In the genomic region with DNA sequence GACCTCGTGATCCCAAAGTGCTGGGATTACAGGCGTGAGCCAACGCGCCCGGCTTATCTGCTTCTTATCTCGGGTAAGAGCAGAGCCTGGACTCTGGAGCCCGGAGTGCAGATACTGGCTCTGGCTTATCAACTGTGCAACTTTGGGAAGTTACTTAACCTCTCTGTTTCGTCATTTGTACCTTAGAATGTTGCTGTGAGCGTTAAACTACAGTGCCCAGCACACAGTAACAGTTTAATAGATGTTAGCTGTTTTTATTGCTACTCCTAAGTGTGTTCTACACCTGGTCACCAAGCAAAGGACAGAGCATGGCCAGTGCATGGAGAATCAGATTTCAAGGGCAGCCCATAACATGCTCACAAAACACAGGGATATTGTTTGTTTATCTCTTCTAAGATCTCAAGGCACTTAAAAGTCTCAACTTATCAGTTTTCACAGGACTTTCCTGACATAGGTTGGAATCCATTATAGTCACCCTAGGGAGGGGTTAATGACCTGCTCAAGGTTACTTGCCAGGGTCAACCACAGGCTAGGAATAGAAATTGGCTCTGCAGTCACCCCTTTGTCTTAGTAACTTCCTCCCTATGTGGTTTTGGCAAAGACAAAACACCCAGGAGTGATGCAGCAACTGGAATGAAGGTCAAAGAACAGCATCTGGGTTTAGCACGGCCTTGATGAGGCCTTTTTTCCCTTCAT, we compare ENCODE assay signal across 1 cellular context.
TF ChIP-seq lines count a peak whose summit lies in the region.

No MANE protein-coding gene starts in this region.

TF ChIP-seq in HepG2, 621 proteins besides CTCF, POLR2A, EP300 and RAD21 (continued from another document):
- TF ChIP-seq TGIF2 (CRISPR knock-in tag; IDR thresholded peaks at IDR 0.05) = 0 out of 2 replicates have a peak, but pooled peaks have one; percentile 69
- peak; percentile 22; the same call in 1 of the 2 replicates for TF ChIP-seq GABPB1 (CRISPR knock-in tag; IDR thresholded peaks at IDR 0.05)
- TF ChIP-seq ZNF451 (CRISPR knock-in tag; IDR thresholded peaks at IDR 0.05) = no peak
- no peak for TF ChIP-seq FOXP1 (IDR thresholded peaks at IDR 0.05)
- TF ChIP-seq FOXP1 (CRISPR knock-in tag; IDR thresholded peaks at IDR 0.05) = peak; percentile 37; the same call in 1 of the 2 replicates
- TF ChIP-seq, protein P1, sequence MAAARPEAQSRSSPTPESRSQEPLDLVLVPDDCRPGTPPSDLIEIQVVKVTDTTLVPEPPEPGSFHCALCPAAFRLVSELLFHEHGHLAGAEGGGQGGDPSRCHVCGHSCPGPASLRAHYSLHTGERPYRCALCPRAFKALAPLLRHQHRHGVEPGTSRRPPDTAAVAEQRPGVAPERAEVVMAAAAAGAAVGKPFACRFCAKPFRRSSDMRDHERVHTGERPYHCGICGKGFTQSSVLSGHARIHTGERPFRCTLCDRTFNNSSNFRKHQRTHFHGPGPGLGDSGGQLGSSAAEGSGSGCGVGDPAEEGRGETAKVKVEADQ (CRISPR knock-in tag; IDR thresholded peaks at IDR 0.05; ENCODE audit: borderline replicate concordance) = no peak
- no peak for TF ChIP-seq ZNF644 (CRISPR knock-in tag; IDR thresholded peaks at IDR 0.05; ENCODE audit: low read depth)
- TF ChIP-seq RBAK (CRISPR knock-in tag; IDR thresholded peaks at IDR 0.05) = no peak
- TF ChIP-seq, protein P2, sequence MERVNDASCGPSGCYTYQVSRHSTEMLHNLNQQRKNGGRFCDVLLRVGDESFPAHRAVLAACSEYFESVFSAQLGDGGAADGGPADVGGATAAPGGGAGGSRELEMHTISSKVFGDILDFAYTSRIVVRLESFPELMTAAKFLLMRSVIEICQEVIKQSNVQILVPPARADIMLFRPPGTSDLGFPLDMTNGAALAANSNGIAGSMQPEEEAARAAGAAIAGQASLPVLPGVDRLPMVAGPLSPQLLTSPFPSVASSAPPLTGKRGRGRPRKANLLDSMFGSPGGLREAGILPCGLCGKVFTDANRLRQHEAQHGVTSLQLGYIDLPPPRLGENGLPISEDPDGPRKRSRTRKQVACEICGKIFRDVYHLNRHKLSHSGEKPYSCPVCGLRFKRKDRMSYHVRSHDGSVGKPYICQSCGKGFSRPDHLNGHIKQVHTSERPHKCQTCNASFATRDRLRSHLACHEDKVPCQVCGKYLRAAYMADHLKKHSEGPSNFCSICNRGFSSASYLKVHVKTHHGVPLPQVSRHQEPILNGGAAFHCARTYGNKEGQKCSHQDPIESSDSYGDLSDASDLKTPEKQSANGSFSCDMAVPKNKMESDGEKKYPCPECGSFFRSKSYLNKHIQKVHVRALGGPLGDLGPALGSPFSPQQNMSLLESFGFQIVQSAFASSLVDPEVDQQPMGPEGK (CRISPR knock-in tag; IDR thresholded peaks at IDR 0.05) = 0 out of 2 replicates have a peak, but pooled peaks have one; percentile 14
- TF ChIP-seq KAT7 (CRISPR knock-in tag; IDR thresholded peaks at IDR 0.05; ENCODE audit: borderline replicate concordance) = no peak
- no peak for TF ChIP-seq ZBED4 (CRISPR knock-in tag; IDR thresholded peaks at IDR 0.05; ENCODE audit: borderline replicate concordance)
- peak; percentile 36 for TF ChIP-seq CEBPG (CRISPR knock-in tag; IDR thresholded peaks at IDR 0.05)
- TF ChIP-seq HDAC1 (CRISPR knock-in tag; IDR thresholded peaks at IDR 0.05) = peak; percentile 20; the same call in 1 of the 2 replicates
- no peak for TF ChIP-seq ZKSCAN5 (CRISPR knock-in tag; IDR thresholded peaks at IDR 0.05)
- no peak for TF ChIP-seq ZSCAN9 (CRISPR knock-in tag; IDR thresholded peaks at IDR 0.05; ENCODE audit: borderline replicate concordance)
- TF ChIP-seq ETV5 (CRISPR knock-in tag; IDR thresholded peaks at IDR 0.05; ENCODE audit: borderline replicate concordance) = peak; percentile 72; the same call in 1 of the 2 replicates
- peak; percentile 81 for TF ChIP-seq GATAD2A (CRISPR knock-in tag; IDR thresholded peaks at IDR 0.05)
- no peak for TF ChIP-seq ZBTB7B (CRISPR knock-in tag; IDR thresholded peaks at IDR 0.05)
- TF ChIP-seq TP53 (CRISPR knock-in tag; conservative IDR thresholded peaks at IDR 0.05) = no peak
- peak; percentile 42; the same call in 1 of the 2 replicates for TF ChIP-seq GMEB1 (CRISPR knock-in tag; IDR thresholded peaks at IDR 0.05; ENCODE audit: borderline replicate concordance)
- TF ChIP-seq SIX4 (CRISPR knock-in tag; IDR thresholded peaks at IDR 0.05) = peak; percentile 67; the same call in 1 of the 2 replicates
- peak; percentile 74 for TF ChIP-seq TBX2 (CRISPR knock-in tag; IDR thresholded peaks at IDR 0.05; ENCODE audit: borderline replicate concordance)
- peak; percentile 36; the same call in 1 of the 2 replicates for TF ChIP-seq UBTF (CRISPR knock-in tag; IDR thresholded peaks at IDR 0.05)
- TF ChIP-seq, protein P3, sequence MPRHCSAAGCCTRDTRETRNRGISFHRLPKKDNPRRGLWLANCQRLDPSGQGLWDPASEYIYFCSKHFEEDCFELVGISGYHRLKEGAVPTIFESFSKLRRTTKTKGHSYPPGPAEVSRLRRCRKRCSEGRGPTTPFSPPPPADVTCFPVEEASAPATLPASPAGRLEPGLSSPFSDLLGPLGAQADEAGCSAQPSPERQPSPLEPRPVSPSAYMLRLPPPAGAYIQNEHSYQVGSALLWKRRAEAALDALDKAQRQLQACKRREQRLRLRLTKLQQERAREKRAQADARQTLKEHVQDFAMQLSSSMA (CRISPR knock-in tag; IDR thresholded peaks at IDR 0.05) = no peak
- TF ChIP-seq ADNP (CRISPR knock-in tag; IDR thresholded peaks at IDR 0.05) = peak; percentile 96
- TF ChIP-seq, protein P4, sequence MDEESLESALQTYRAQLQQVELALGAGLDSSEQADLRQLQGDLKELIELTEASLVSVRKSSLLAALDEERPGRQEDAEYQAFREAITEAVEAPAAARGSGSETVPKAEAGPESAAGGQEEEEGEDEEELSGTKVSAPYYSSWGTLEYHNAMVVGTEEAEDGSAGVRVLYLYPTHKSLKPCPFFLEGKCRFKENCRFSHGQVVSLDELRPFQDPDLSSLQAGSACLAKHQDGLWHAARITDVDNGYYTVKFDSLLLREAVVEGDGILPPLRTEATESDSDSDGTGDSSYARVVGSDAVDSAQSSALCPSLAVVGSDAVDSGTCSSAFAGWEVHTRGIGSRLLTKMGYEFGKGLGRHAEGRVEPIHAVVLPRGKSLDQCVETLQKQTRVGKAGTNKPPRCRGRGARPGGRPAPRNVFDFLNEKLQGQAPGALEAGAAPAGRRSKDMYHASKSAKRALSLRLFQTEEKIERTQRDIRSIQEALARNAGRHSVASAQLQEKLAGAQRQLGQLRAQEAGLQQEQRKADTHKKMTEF (CRISPR knock-in tag; IDR thresholded peaks at IDR 0.05) = peak; percentile 59; the same call in 1 of the 2 replicates
- TF ChIP-seq NFE2 (CRISPR knock-in tag; IDR thresholded peaks at IDR 0.05) = no peak
- TF ChIP-seq TEAD3 (CRISPR knock-in tag; optimal IDR thresholded peaks at IDR 0.05; ENCODE audit: borderline replicate concordance) = peak; percentile 43
- peak; percentile 43; the same call in 1 of the 2 replicates for TF ChIP-seq POGZ (CRISPR knock-in tag; IDR thresholded peaks at IDR 0.05)
- no peak for TF ChIP-seq NKX3-1 (CRISPR knock-in tag; IDR thresholded peaks at IDR 0.05)
- TF ChIP-seq ZNF580 (CRISPR knock-in tag; IDR thresholded peaks at IDR 0.05; ENCODE audit: borderline replicate concordance, low read depth) = peak; percentile 47; the same call in 1 of the 2 replicates
- TF ChIP-seq ISX (CRISPR knock-in tag; conservative IDR thresholded peaks at IDR 0.05) = no peak
- TF ChIP-seq HDAC2 (CRISPR knock-in tag; IDR thresholded peaks at IDR 0.05) = peak; percentile 82
- peak in 1 of 2 experiments; percentile 21; a peak in 2 of 4 replicates for TF ChIP-seq NR2F1 (CRISPR knock-in tag; IDR thresholded peaks at IDR 0.05)
- TF ChIP-seq FLYWCH1 (CRISPR knock-in tag; IDR thresholded peaks at IDR 0.05) = no peak
- peak; percentile 74; the same call in 1 of the 2 replicates for TF ChIP-seq BCL6 (CRISPR knock-in tag; IDR thresholded peaks at IDR 0.05)
- 0 out of 2 replicates have a peak, but pooled peaks have one; percentile 27 for TF ChIP-seq FOXO1 (CRISPR knock-in tag; IDR thresholded peaks at IDR 0.05)
- TF ChIP-seq ZMYM3 (CRISPR knock-in tag; IDR thresholded peaks at IDR 0.05) = peak; percentile 100
- peak; percentile 58 for TF ChIP-seq FOSL2 (CRISPR knock-in tag; IDR thresholded peaks at IDR 0.05)
- TF ChIP-seq DBP (CRISPR knock-in tag; IDR thresholded peaks at IDR 0.05; ENCODE audit: not compliant biosample characterization) = no peak
- TF ChIP-seq HMG20B (CRISPR knock-in tag; conservative IDR thresholded peaks at IDR 0.05) = peak; percentile 28; the same call in 1 of the 2 replicates
- no peak for TF ChIP-seq SOX6 (IDR thresholded peaks at IDR 0.05)
- TF ChIP-seq SOX6 (CRISPR knock-in tag; IDR thresholded peaks at IDR 0.05) = peak; percentile 92
